ENCODE assay signal across 1 cellular context in the genomic region with DNA sequence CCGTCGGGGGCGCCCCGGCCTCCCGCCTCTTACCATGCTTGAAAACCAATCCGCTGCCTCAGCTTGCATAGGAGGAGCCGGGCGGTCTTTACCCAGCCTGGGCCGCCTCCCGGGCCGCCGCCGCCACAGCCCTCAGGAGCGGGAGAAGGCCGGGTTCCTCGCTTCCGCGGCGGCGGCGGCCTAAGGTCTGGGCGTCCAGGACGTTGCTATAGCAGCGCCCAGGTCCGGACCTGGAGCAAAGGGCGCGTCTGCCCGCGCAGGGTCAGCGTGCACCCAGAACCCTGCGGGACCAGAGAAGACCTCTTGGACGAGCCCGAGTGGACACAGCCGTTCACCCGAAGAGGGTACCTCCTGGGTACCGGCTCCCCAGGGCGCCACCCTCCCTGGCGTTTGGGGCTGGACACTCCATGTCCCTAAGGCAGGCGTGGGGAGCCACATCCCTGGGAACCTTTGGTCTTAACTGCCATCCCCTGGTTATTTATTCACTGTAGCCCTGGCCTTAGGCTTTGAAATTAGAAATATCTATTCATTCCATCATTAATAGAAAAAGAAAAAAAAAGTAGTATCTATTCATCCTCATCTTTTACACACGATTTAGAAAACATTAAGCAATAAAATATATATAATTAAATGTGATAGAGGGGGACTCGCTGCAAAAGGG.
TF ChIP-seq lines count a peak whose summit lies in the region.

No MANE protein-coding gene starts in this region.

TF ChIP-seq in HepG2, 621 proteins besides CTCF, POLR2A, EP300 and RAD21 (continued from another document):
- TF ChIP-seq ZNF687 (CRISPR knock-in tag; IDR thresholded peaks at IDR 0.05) (peak; percentile 59), PLSCR1 (CRISPR knock-in tag; IDR thresholded peaks at IDR 0.05; ENCODE audit: borderline replicate concordance) (no peak), TOPORS (CRISPR knock-in tag; IDR thresholded peaks at IDR 0.05) (no peak), ZNF460 (CRISPR knock-in tag; IDR thresholded peaks at IDR 0.05; ENCODE audit: borderline replicate concordance) (no peak), SALL1 (CRISPR knock-in tag; IDR thresholded peaks at IDR 0.05) (peak; percentile 61; the same call in 1 of the 2 replicates), MED1 (CRISPR knock-in tag; IDR thresholded peaks at IDR 0.05) (0 out of 2 replicates have a peak, but pooled peaks have one; percentile 35), PHF20 (CRISPR knock-in tag; IDR thresholded peaks at IDR 0.05) (no peak), NPAS2 (CRISPR knock-in tag; IDR thresholded peaks at IDR 0.05; ENCODE audit: borderline replicate concordance) (no peak), BRD4 (CRISPR knock-in tag; IDR thresholded peaks at IDR 0.05) (no peak), MIXL1 (CRISPR knock-in tag; IDR thresholded peaks at IDR 0.05) (no peak), KMT2A (CRISPR knock-in tag; IDR thresholded peaks at IDR 0.05) (0 out of 2 replicates have a peak, but pooled peaks have one; percentile 23), TFDP2 (CRISPR knock-in tag; IDR thresholded peaks at IDR 0.05) (0 out of 2 replicates have a peak, but pooled peaks have one; percentile 22), ZNF251 (CRISPR knock-in tag; IDR thresholded peaks at IDR 0.05) (no peak), NFIC (IDR thresholded peaks at IDR 0.05; ENCODE audit: low read length) (no peak), ZNF768 (CRISPR knock-in tag; IDR thresholded peaks at IDR 0.05) (0 out of 2 replicates have a peak, but pooled peaks have one; percentile 15), RFX1 (IDR thresholded peaks at IDR 0.05) (peak; percentile 81), KAT8 (CRISPR knock-in tag; IDR thresholded peaks at IDR 0.05) (no peak), PHB2 (IDR thresholded peaks at IDR 0.05; ENCODE audit: partially characterized antibody) (no peak), YEATS2 (CRISPR knock-in tag; IDR thresholded peaks at IDR 0.05; ENCODE audit: borderline replicate concordance) (no peak), ESRRA (CRISPR knock-in tag; IDR thresholded peaks at IDR 0.05; ENCODE audit: low read depth) (peak; percentile 50; the same call in 1 of the 2 replicates), ZNF512B (CRISPR knock-in tag; IDR thresholded peaks at IDR 0.05; ENCODE audit: borderline replicate concordance) (no peak), NR2F2 (IDR thresholded peaks at IDR 0.05; ENCODE audit: borderline replicate concordance, low read depth) (no peak), FOXO1 (CRISPR knock-in tag; IDR thresholded peaks at IDR 0.05) (no peak), HNF4A (CRISPR knock-in tag; IDR thresholded peaks at IDR 0.05) (peak; percentile 89), HNRNPLL (IDR thresholded peaks at IDR 0.05; ENCODE audit: low read depth, low read length, poor library complexity, severe bottlenecking) (peak; percentile 65), ARID3A (IDR thresholded peaks at IDR 0.05; ENCODE audit: low read depth, low read length) (no peak), SP4 (CRISPR knock-in tag; IDR thresholded peaks at IDR 0.05) (no peak), ZNF263 (CRISPR knock-in tag; IDR thresholded peaks at IDR 0.05) (no peak), MAFG (CRISPR knock-in tag; IDR thresholded peaks at IDR 0.05) (no peak), POGZ (CRISPR knock-in tag; IDR thresholded peaks at IDR 0.05) (0 out of 2 replicates have a peak, but pooled peaks have one; percentile 16), AGO1 (IDR thresholded peaks at IDR 0.05; ENCODE audit: low read depth, low read length, poor library complexity, severe bottlenecking) (no peak)
- TF ChIP-seq, protein P1, sequence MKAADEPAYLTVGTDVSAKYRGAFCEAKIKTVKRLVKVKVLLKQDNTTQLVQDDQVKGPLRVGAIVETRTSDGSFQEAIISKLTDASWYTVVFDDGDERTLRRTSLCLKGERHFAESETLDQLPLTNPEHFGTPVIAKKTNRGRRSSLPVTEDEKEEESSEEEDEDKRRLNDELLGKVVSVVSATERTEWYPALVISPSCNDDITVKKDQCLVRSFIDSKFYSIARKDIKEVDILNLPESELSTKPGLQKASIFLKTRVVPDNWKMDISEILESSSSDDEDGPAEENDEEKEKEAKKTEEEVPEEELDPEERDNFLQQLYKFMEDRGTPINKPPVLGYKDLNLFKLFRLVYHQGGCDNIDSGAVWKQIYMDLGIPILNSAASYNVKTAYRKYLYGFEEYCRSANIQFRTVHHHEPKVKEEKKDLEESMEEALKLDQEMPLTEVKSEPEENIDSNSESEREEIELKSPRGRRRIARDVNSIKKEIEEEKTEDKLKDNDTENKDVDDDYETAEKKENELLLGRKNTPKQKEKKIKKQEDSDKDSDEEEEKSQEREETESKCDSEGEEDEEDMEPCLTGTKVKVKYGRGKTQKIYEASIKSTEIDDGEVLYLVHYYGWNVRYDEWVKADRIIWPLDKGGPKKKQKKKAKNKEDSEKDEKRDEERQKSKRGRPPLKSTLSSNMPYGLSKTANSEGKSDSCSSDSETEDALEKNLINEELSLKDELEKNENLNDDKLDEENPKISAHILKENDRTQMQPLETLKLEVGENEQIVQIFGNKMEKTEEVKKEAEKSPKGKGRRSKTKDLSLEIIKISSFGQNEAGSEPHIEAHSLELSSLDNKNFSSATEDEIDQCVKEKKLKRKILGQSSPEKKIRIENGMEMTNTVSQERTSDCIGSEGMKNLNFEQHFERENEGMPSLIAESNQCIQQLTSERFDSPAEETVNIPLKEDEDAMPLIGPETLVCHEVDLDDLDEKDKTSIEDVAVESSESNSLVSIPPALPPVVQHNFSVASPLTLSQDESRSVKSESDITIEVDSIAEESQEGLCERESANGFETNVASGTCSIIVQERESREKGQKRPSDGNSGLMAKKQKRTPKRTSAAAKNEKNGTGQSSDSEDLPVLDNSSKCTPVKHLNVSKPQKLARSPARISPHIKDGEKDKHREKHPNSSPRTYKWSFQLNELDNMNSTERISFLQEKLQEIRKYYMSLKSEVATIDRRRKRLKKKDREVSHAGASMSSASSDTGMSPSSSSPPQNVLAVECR (CRISPR knock-in tag; IDR thresholded peaks at IDR 0.05; ENCODE audit: borderline replicate concordance): peak; percentile 78; the same call in 1 of the 2 replicates
- TF ChIP-seq, protein P2, sequence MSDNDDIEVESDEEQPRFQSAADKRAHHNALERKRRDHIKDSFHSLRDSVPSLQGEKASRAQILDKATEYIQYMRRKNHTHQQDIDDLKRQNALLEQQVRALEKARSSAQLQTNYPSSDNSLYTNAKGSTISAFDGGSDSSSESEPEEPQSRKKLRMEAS (IDR thresholded peaks at IDR 0.05): peak; percentile 30; the same call in 1 of the 2 replicates
- TF ChIP-seq, protein P3, sequence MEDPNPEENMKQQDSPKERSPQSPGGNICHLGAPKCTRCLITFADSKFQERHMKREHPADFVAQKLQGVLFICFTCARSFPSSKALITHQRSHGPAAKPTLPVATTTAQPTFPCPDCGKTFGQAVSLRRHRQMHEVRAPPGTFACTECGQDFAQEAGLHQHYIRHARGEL (CRISPR knock-in tag; IDR thresholded peaks at IDR 0.05): no peak
